Comparison of ENCODE assay signal across 21 cellular contexts in the genomic region with DNA sequence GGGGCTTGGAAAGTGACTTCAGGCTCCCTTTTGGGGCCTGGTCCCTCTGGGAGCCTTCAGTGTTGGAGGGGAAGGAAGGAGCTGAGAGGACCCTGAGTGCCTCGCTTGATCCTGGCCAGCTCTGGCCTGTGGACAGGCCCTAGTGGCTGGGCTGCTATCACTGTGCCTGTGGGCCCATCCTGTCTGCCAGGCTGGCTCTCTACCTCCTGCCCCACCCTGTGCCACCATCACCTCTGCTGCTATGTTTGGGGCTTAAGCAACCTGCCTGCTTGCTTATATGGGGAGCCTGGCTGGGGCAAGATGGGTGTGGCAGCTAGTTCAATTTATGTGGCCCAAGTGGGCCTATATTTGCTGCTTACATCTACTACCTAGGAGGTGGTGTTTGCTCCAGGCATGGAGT. TPM values are rescaled to one million over a fixed set of nuclear protein-coding genes. Genes with fewer than 3 reads are reported as not detected.
DNase-seq lines count a peak whose midpoint lies in the region; ATAC-seq and TF ChIP-seq lines count a peak whose summit lies in the region.
"Had no signal": no experiment of that assay in that cellular context is flagged by ENCODE, and none has a peak within 500 bp of the region (broad histone marks: within the 10 kb centered on the region; RNA-seq: fewer than 3 reads in every experiment).

No MANE protein-coding gene starts in this region.

- H3K27me3 Mint-ChIP-seq in activated CD8-positive, alpha-beta memory T cell treated with anti-CD3 and anti-CD28 coated beads, Interleukin-2, amount 10 ng/mL, durations not matched to agents 7 days and 5 days, result no peaks in the 10 kb centered on the region
- no peaks in the 10 kb centered on the region for H3K27me3 Mint-ChIP-seq in CD8-positive, alpha-beta T cell (ENCODE audit: low read depth)
- no peaks in the 10 kb centered on the region for H3K27me3 Mint-ChIP-seq in neural crest cell (ENCODE audit: low read depth)

- peaks cover 89% of the 10 kb centered on the region for H3K4me1 ChIP-seq in CD8-positive, alpha-beta T cell (ENCODE audit: insufficient read depth, low read length)
- H3K4me1 ChIP-seq in adipocyte (ENCODE audit: control insufficient read depth, insufficient read depth, low read length) (peaks cover 21% of the 10 kb centered on the region), tibial artery (peaks cover 0 to 39% (median 6%) of the 10 kb centered on the region in 4 donors)

- DNase-seq in activated CD8-positive, alpha-beta memory T cell treated with anti-CD3 and anti-CD28 coated beads, Interleukin-2, amount 10 ng/mL, durations not matched to agents 7 days and 5 days, result no peak
- no peak for DNase-seq in activated CD8-positive, alpha-beta memory T cell treated with anti-CD3 and anti-CD28 coated beads, Interleukin-2, amount 50 U/mL, for 48 hours
- no peak for DNase-seq in CD8-positive, alpha-beta T cell
- DNase-seq in adipocyte (ENCODE audit: low read depth) (no peak), neural crest cell (ENCODE audit: low read depth, low spot score) (no peak), tibial artery (no peak), activated gamma-delta T cell treated with Interleukin-2 at 50 U/mL for 16 hours (no peak)
- no peak for DNase-seq in stimulated activated CD4-positive, alpha-beta T cell treated with anti-CD3 and anti-CD28 coated beads, Interleukin-15, amount 100 ng/mL, for 24 hours
- DNase-seq: caudate nucleus, GOT3, head of caudate nucleus, MM.1S, NCI-H1417, NCI-H2107, NCI-H446 treated with DMSO at 0.1 percent for 48 hours, small intestine had no signal

- no peak overlapping the region for H3K4me3 ChIP-seq in CD8-positive, alpha-beta T cell (ENCODE audit: low read depth, low read length)
- H3K4me3 ChIP-seq in adipocyte (ENCODE audit: low read length) (no peak overlapping the region), tibial artery (no peak overlapping the region)
- H3K4me3 ChIP-seq: GM12878, thoracic aorta had no signal

- no peak for ATAC-seq in activated CD8-positive, alpha-beta memory T cell treated with anti-CD3 and anti-CD28 coated beads, Interleukin-2, amount 10 ng/mL, durations not matched to agents 7 days and 5 days
- no peak for ATAC-seq in CD8-positive, alpha-beta T cell
- ATAC-seq: GM12878 had no signal

- peak overlapping the region; percentile 70 for H3K27ac Mint-ChIP-seq in activated CD8-positive, alpha-beta memory T cell treated with anti-CD3 and anti-CD28 coated beads, Interleukin-2, amount 10 ng/mL, durations not matched to agents 7 days and 5 days
- peak overlapping the region; percentile 70 for H3K27ac Mint-ChIP-seq in CD8-positive, alpha-beta T cell
- H3K27ac Mint-ChIP-seq in neural crest cell (ENCODE audit: unreplicated experiment), result peak overlapping the region; percentile 31

- CTCF ChIA-PET in activated CD8-positive, alpha-beta memory T cell treated with anti-CD3 and anti-CD28 coated beads, Interleukin-2, amount 10 ng/mL, durations not matched to agents 7 days and 5 days (lab: Charles Lee), result interaction anchor here (9.3 kb wide), 1 partner anchor 177 kb away, joined by 222 read pairs; a partner anchor contains a TSS
- CTCF ChIA-PET in CD8-positive, alpha-beta T cell (lab: Charles Lee), result interaction anchor here (7.3 to 8.1 kb wide), 2 partner anchors 8 to 177 kb away, joined by 159 to 163 read pairs; a partner anchor contains a TSS

- peak overlapping the region; percentile 2 for H3K9ac ChIP-seq in adipocyte (ENCODE audit: low read length)

- H3K9me3 ChIP-seq in CD8-positive, alpha-beta T cell (ENCODE audit: low read length), result no peaks in the 10 kb centered on the region
- H3K9me3 ChIP-seq in adipocyte (ENCODE audit: control insufficient read depth, low read length), result no peaks in the 10 kb centered on the region
- H3K9me3 ChIP-seq in tibial artery, result no peaks in the 10 kb centered on the region
- H3K9me3 ChIP-seq: thoracic aorta had no signal

- H3K27me3 ChIP-seq in CD8-positive, alpha-beta T cell (ENCODE audit: insufficient read depth, low read length), result no peaks in the 10 kb centered on the region
- no peaks in the 10 kb centered on the region for H3K27me3 ChIP-seq in adipocyte (replicated peaks; ENCODE audit: control insufficient read depth, insufficient read depth, low read length)
- H3K27me3 ChIP-seq in tibial artery, result no peaks in the 10 kb centered on the region

- POLR2A ChIA-PET in CD8-positive, alpha-beta T cell (lab: Charles Lee), result no interaction called here

- H3K4me3 Mint-ChIP-seq in activated CD8-positive, alpha-beta memory T cell treated with anti-CD3 and anti-CD28 coated beads, Interleukin-2, amount 10 ng/mL, durations not matched to agents 7 days and 5 days, result no peak overlapping the region
- H3K4me3 Mint-ChIP-seq in CD8-positive, alpha-beta T cell, result no peak overlapping the region
- H3K4me3 Mint-ChIP-seq in neural crest cell, result no peak overlapping the region

- no peaks in the 10 kb centered on the region for H3K9me3 Mint-ChIP-seq in activated CD8-positive, alpha-beta memory T cell treated with anti-CD3 and anti-CD28 coated beads, Interleukin-2, amount 10 ng/mL, durations not matched to agents 7 days and 5 days (ENCODE audit: low read depth)
- H3K9me3 Mint-ChIP-seq in CD8-positive, alpha-beta T cell, result no peaks in the 10 kb centered on the region
- no peaks in the 10 kb centered on the region for H3K9me3 Mint-ChIP-seq in neural crest cell

- no peak overlapping the region for H3K27ac ChIP-seq in CD8-positive, alpha-beta T cell (ENCODE audit: low read depth, low read length)
- no peak overlapping the region for H3K27ac ChIP-seq in tibial artery
- H3K27ac ChIP-seq: thoracic aorta had no signal

- H3K4me1 Mint-ChIP-seq in activated CD8-positive, alpha-beta memory T cell treated with anti-CD3 and anti-CD28 coated beads, Interleukin-2, amount 10 ng/mL, durations not matched to agents 7 days and 5 days, result peaks cover 94% of the 10 kb centered on the region
- H3K4me1 Mint-ChIP-seq in CD8-positive, alpha-beta T cell (ENCODE audit: low read depth), result peaks cover 93% of the 10 kb centered on the region
- peaks cover 20% of the 10 kb centered on the region for H3K4me1 Mint-ChIP-seq in neural crest cell

- H3K36me3 Mint-ChIP-seq in activated CD8-positive, alpha-beta memory T cell treated with anti-CD3 and anti-CD28 coated beads, Interleukin-2, amount 10 ng/mL, durations not matched to agents 7 days and 5 days, result peaks cover 27% of the 10 kb centered on the region
- peaks cover 45% of the 10 kb centered on the region for H3K36me3 Mint-ChIP-seq in CD8-positive, alpha-beta T cell
- peaks cover 6% of the 10 kb centered on the region for H3K36me3 Mint-ChIP-seq in neural crest cell (ENCODE audit: low read depth)

- TF ChIP-seq CTCF in CD8-positive, alpha-beta T cell (IDR thresholded peaks at IDR 0.05), result no peak
- TF ChIP-seq CTCF in neural crest cell (conservative IDR thresholded peaks at IDR 0.05), result no peak
- no peak for TF ChIP-seq CTCF in tibial artery (IDR thresholded peaks at IDR 0.05)

- H3K36me3 ChIP-seq in CD8-positive, alpha-beta T cell (ENCODE audit: insufficient read depth, low read length), result peaks cover 7% of the 10 kb centered on the region
- H3K36me3 ChIP-seq in adipocyte (ENCODE audit: control insufficient read depth, insufficient read depth, low read length, severe bottlenecking) (peaks cover 21% of the 10 kb centered on the region), tibial artery (peaks cover 0 to 77% (median 14%) of the 10 kb centered on the region in 3 donors)

- intact Hi-C loops in CD8-positive, alpha-beta T cell (cut with DNase I, micrococcal nuclease), result loop anchor here in 1 of 2 experiments (10.0 kb wide), 1 partner anchor 1313 kb away; no protein-coding TSS in a partner anchor
- intact Hi-C loops in tibial artery (cut with DNase I; ENCODE audit: low total_unique reads), result loop anchor here (10.0 kb wide), 1 partner anchor 283 kb away; a partner anchor contains a TSS

RNA-seq across cellular contexts. Expression of a gene that starts 7.1 kb away (rescaled TPM):
- total RNA-seq in activated CD8-positive, alpha-beta memory T cell treated with anti-CD3 and anti-CD28 coated beads, Interleukin-2, amount 10 ng/mL, durations not matched to agents 7 days and 5 days, result 10 to 100 TPM; 58.8 to 66.5 TPM
- total RNA-seq in CD8-positive, alpha-beta T cell, result 10 to 100 TPM; 18.7 to 21.0 TPM
- total RNA-seq in neural crest cell, result 20.8 and 23.2 TPM in 2 replicates

RNA-seq across cellular contexts. Expression of a gene that starts 28.7 kb away (rescaled TPM):
- under 1 TPM; 0.52 to 0.55 TPM for total RNA-seq in activated CD8-positive, alpha-beta memory T cell treated with anti-CD3 and anti-CD28 coated beads, Interleukin-2, amount 10 ng/mL, durations not matched to agents 7 days and 5 days
- total RNA-seq in CD8-positive, alpha-beta T cell, result 1 to 10 TPM; 3.9 to 5.4 TPM
- 6.6 and 8.3 TPM in 2 replicates for total RNA-seq in neural crest cell
- total RNA-seq: Daoy, fibroblast of villous mesenchyme, HT-29 had no signal
